Comparison of ENCODE assay signal across 13 cellular contexts in the genomic region with DNA sequence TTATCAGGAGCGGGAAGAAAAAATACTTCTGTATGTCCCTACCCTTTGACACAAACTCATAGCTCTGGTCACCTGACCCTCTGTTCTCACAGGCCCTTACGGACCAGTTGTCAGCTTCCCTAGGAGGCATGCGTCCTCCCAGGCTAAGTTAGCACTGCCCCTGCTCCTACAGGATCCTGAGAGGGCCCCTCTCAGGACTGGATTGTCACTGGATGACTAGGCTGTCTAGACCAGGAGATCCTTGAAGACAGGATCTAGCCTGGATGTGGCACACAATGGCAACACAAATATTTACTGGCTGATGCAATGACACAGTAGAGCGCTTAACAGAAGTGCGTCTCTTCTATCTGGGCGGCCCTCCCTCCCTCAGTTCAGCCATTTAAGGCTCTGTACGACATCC. TPM values are rescaled to one million over a fixed set of nuclear protein-coding genes. Genes with fewer than 3 reads are reported as not detected.
"Had no signal": no experiment of that assay in that cellular context is flagged by ENCODE, and none has a peak within 500 bp of the region (broad histone marks: within the 10 kb centered on the region; RNA-seq: fewer than 3 reads in every experiment).

No MANE protein-coding gene starts in this region.

- DNase-seq: activated CD4-positive, alpha-beta memory T cell treated with anti-CD3 and anti-CD28 coated beads for 36 hours; activated CD4-positive, alpha-beta T cell treated with anti-CD3 and anti-CD28 coated beads for 1 hour; activated effector memory CD4-positive, alpha-beta T cell treated with anti-CD3 and anti-CD28 coated beads, Interleukin-2, amount 50 U/mL, for 16 hours; activated T-cell treated with anti-CD3 and anti-CD28 coated beads, Interleukin-2, amount 50 U/mL, for 4 hours; endodermal cell; erythroblast; kidney; retina; stimulated activated CD4-positive, alpha-beta T cell treated with anti-CD3 and anti-CD28 coated beads, Interleukin-15, amount 100 ng/mL, for 24 hours; stimulated activated CD4-positive, alpha-beta T cell treated with anti-CD3 and anti-CD28 coated beads, Interleukin-4, amount 100 ng/mL, for 24 hours had no signal

- ATAC-seq: activated T-cell treated with anti-CD3 and anti-CD28 coated beads, Interleukin-2, amount 50 U/mL, for 4 hours had no signal

RNA-seq across cellular contexts. Expression of gene FAM228A, which starts 7.7 kb away (rescaled TPM):
- total RNA-seq: activated T-cell treated with anti-CD3 and anti-CD28 coated beads, Interleukin-2, amount 50 U/mL, for 4 hours; myocyte had no signal

RNA-seq across cellular contexts. Expression of gene PFN4, which starts 59.4 kb away (rescaled TPM):
- total RNA-seq: activated T-cell treated with anti-CD3 and anti-CD28 coated beads, Interleukin-2, amount 50 U/mL, for 4 hours; mesenteric fat pad; skeletal muscle tissue had no signal
